In genomic region chr1:116126281-116126680, GRCh38 we compare ENCODE assay signal across 20 cellular contexts. TPM values are rescaled to one million over a fixed set of nuclear protein-coding genes. Genes with fewer than 3 reads are reported as not detected.
A peak's percentile ranks its signal among the peaks of the same experiment; 100 is the strongest.
DNase-seq lines count a peak whose midpoint lies in the region; ATAC-seq and TF ChIP-seq lines count a peak whose summit lies in the region.
"Had no signal": no experiment of that assay in that cellular context is flagged by ENCODE, and none has a peak within 500 bp of the region (broad histone marks: within the 10 kb centered on the region; RNA-seq: fewer than 3 reads in every experiment).

No MANE protein-coding gene starts in this region.

- no peaks in the 10 kb centered on the region for H3K27me3 ChIP-seq in esophagus squamous epithelium
- H3K27me3 ChIP-seq in CD4-positive, alpha-beta T cell (ENCODE audit: control insufficient read depth, insufficient read depth, low read length) = no peaks in the 10 kb centered on the region
- H3K27me3 ChIP-seq: BLaER1, MG63 had no signal

- no peak for DNase-seq in activated T-cell treated with anti-CD3 and anti-CD28 coated beads, Interleukin-2, amount 50 U/mL, for 24 hours
- DNase-seq in activated T-cell treated with anti-CD3 and anti-CD28 coated beads, Interleukin-2, amount 50 U/mL, for 1 hour = no peak
- DNase-seq in activated CD8-positive, alpha-beta T cell treated with anti-CD3 and anti-CD28 coated beads for 36 hours = peak; percentile 61
- no peak for DNase-seq in esophagus squamous epithelium (lab: John Stamatoyannopoulos, UW)
- DNase-seq in type B pancreatic cell (ENCODE audit: extremely low spot score, unreplicated experiment) = no peak
- DNase-seq in activated naive CD4-positive, alpha-beta T cell treated with Interleukin-2 at 50 U/mL for 16 hours = no peak
- no peak for DNase-seq in 8988T
- DNase-seq in CD4-positive, alpha-beta T cell = no peak
- DNase-seq: DMS79 treated with DMSO at 0.1 percent for 48 hours; Karpas-422; MG63; NCI-H1105; NCI-H1694; NCI-H2107; NK-92 treated with Interleukin-12 subunit alpha and Interleukin-12 subunit beta, amount 100 ng/mL, for 24 hours had no signal

- H3K27me3 Mint-ChIP-seq in activated T-cell treated with anti-CD3 and anti-CD28 coated beads, Interleukin-2, amount 50 U/mL, for 24 hours = peaks cover 35% of the 10 kb centered on the region
- H3K27me3 Mint-ChIP-seq in activated CD8-positive, alpha-beta T cell treated with anti-CD3 and anti-CD28 coated beads for 36 hours = peaks cover 21% of the 10 kb centered on the region
- peaks cover 3% of the 10 kb centered on the region for H3K27me3 Mint-ChIP-seq in type B pancreatic cell
- peaks cover 9% of the 10 kb centered on the region for H3K27me3 Mint-ChIP-seq in CD4-positive, alpha-beta T cell

- no peak overlapping the region for H3K4me3 ChIP-seq in esophagus squamous epithelium
- H3K4me3 ChIP-seq: BLaER1, HAP-1, MG63 had no signal

- H3K4me1 Mint-ChIP-seq in activated T-cell treated with anti-CD3 and anti-CD28 coated beads, Interleukin-2, amount 50 U/mL, for 24 hours (ENCODE audit: low read depth) = peaks cover 45% of the 10 kb centered on the region
- peaks cover 43% of the 10 kb centered on the region for H3K4me1 Mint-ChIP-seq in activated CD8-positive, alpha-beta T cell treated with anti-CD3 and anti-CD28 coated beads for 36 hours (ENCODE audit: low read depth)
- H3K4me1 Mint-ChIP-seq in type B pancreatic cell (ENCODE audit: unreplicated experiment) = peaks cover 9% of the 10 kb centered on the region
- peaks cover 36% of the 10 kb centered on the region for H3K4me1 Mint-ChIP-seq in CD4-positive, alpha-beta T cell (ENCODE audit: low read depth)

- CTCF ChIA-PET in activated CD8-positive, alpha-beta T cell treated with anti-CD3 and anti-CD28 coated beads for 36 hours (lab: Charles Lee) = interaction anchor here (1.4 to 2.4 kb wide), 2 partner anchors 12 to 359 kb away, joined by 5 to 10 read pairs; no protein-coding TSS in a partner anchor
- CTCF ChIA-PET in CD4-positive, alpha-beta T cell (lab: Charles Lee) = interaction anchor here (2.9 kb wide), 1 partner anchor 13 kb away, joined by 10 read pairs; no protein-coding TSS in a partner anchor

- intact Hi-C loops in activated CD8-positive, alpha-beta T cell treated with anti-CD3 and anti-CD28 coated beads for 36 hours (cut with micrococcal nuclease) = no loop called here
- intact Hi-C loops in esophagus squamous epithelium (cut with DNase I) = no loop called here
- intact Hi-C loops in CD4-positive, alpha-beta T cell (cut with DNase I, micrococcal nuclease) = no loop called here

- no peak for ATAC-seq in activated CD8-positive, alpha-beta T cell treated with anti-CD3 and anti-CD28 coated beads for 36 hours
- ATAC-seq in CD4-positive, alpha-beta T cell (ENCODE audit: poor library complexity) = no peak

- H3K9me3 Mint-ChIP-seq in activated T-cell treated with anti-CD3 and anti-CD28 coated beads, Interleukin-2, amount 50 U/mL, for 24 hours = no peaks in the 10 kb centered on the region
- no peaks in the 10 kb centered on the region for H3K9me3 Mint-ChIP-seq in activated CD8-positive, alpha-beta T cell treated with anti-CD3 and anti-CD28 coated beads for 36 hours
- peaks cover 4% of the 10 kb centered on the region for H3K9me3 Mint-ChIP-seq in type B pancreatic cell
- no peaks in the 10 kb centered on the region for H3K9me3 Mint-ChIP-seq in CD4-positive, alpha-beta T cell

- peaks cover 1 to 65% (median 3%) of the 10 kb centered on the region in 3 donors for H3K4me1 ChIP-seq in esophagus squamous epithelium
- H3K4me1 ChIP-seq: BLaER1 had no signal

- no peaks in the 10 kb centered on the region for H3K36me3 Mint-ChIP-seq in activated T-cell treated with anti-CD3 and anti-CD28 coated beads, Interleukin-2, amount 50 U/mL, for 24 hours (ENCODE audit: low read depth)
- H3K36me3 Mint-ChIP-seq in activated CD8-positive, alpha-beta T cell treated with anti-CD3 and anti-CD28 coated beads for 36 hours (ENCODE audit: low read depth) = no peaks in the 10 kb centered on the region
- H3K36me3 Mint-ChIP-seq in type B pancreatic cell = no peaks in the 10 kb centered on the region
- no peaks in the 10 kb centered on the region for H3K36me3 Mint-ChIP-seq in CD4-positive, alpha-beta T cell (ENCODE audit: low read depth)

- H3K27ac Mint-ChIP-seq in activated T-cell treated with anti-CD3 and anti-CD28 coated beads, Interleukin-2, amount 50 U/mL, for 24 hours = peak overlapping the region; percentile 12
- peak overlapping the region; percentile 67 for H3K27ac Mint-ChIP-seq in activated CD8-positive, alpha-beta T cell treated with anti-CD3 and anti-CD28 coated beads for 36 hours
- peak overlapping the region; percentile 22 for H3K27ac Mint-ChIP-seq in type B pancreatic cell
- H3K27ac Mint-ChIP-seq in CD4-positive, alpha-beta T cell = no peak overlapping the region

- H3K9me3 ChIP-seq in esophagus squamous epithelium = no peaks in the 10 kb centered on the region
- no peaks in the 10 kb centered on the region for H3K9me3 ChIP-seq in CD4-positive, alpha-beta T cell (ENCODE audit: control insufficient read depth, low read length)
- H3K9me3 ChIP-seq: BLaER1, HAP-1, MG63 had no signal

- POLR2A ChIA-PET in activated CD8-positive, alpha-beta T cell treated with anti-CD3 and anti-CD28 coated beads for 36 hours (lab: Charles Lee) = no interaction called here
- POLR2A ChIA-PET in CD4-positive, alpha-beta T cell (lab: Charles Lee) = no interaction called here

- TF ChIP-seq CTCF in activated CD8-positive, alpha-beta T cell treated with anti-CD3 and anti-CD28 coated beads for 36 hours (IDR thresholded peaks at IDR 0.05) = no peak
- no peak for TF ChIP-seq CTCF in esophagus squamous epithelium (IDR thresholded peaks at IDR 0.05)
- no peak for TF ChIP-seq CTCF in type B pancreatic cell (conservative IDR thresholded peaks at IDR 0.05)
- no peak for TF ChIP-seq CTCF in CD4-positive, alpha-beta T cell (IDR thresholded peaks at IDR 0.05)

- peaks cover 0 to 38% (median 0%) of the 10 kb centered on the region in 3 donors for H3K36me3 ChIP-seq in esophagus squamous epithelium
- H3K36me3 ChIP-seq: BLaER1, HAP-1, MG63 had no signal

- WGBS in esophagus squamous epithelium, 2 donors = 47 to 53% methylated on average over 4 of the region's 4 CpGs

- no peak overlapping the region for H3K4me3 Mint-ChIP-seq in activated T-cell treated with anti-CD3 and anti-CD28 coated beads, Interleukin-2, amount 50 U/mL, for 24 hours
- H3K4me3 Mint-ChIP-seq in activated CD8-positive, alpha-beta T cell treated with anti-CD3 and anti-CD28 coated beads for 36 hours = no peak overlapping the region
- no peak overlapping the region for H3K4me3 Mint-ChIP-seq in type B pancreatic cell
- no peak overlapping the region for H3K4me3 Mint-ChIP-seq in CD4-positive, alpha-beta T cell

- H3K27ac ChIP-seq in esophagus squamous epithelium = peak overlapping the region in 3 of 4 donors; percentile 35 to 57 (median 57)
- H3K27ac ChIP-seq in CD4-positive, alpha-beta T cell (ENCODE audit: low read depth, low read length) = no peak overlapping the region
- H3K27ac ChIP-seq: BLaER1, RWPE1 had no signal

- no peak for TF ChIP-seq POLR2A in esophagus squamous epithelium (IDR thresholded peaks at IDR 0.05)

RNA-seq across cellular contexts. Expression of gene MAB21L3, which starts 15.1 kb away (rescaled TPM):
- not detected for total RNA-seq in activated CD8-positive, alpha-beta T cell treated with anti-CD3 and anti-CD28 coated beads for 36 hours
- total RNA-seq in esophagus squamous epithelium (10 to 100 TPM; 12.0 to 22.7 (median 19.6) TPM), type B pancreatic cell (ENCODE audit: low replicate concordance) (0.40 TPM in 1 of 2 replicates, not detected in the other)
- not detected for total RNA-seq in CD4-positive, alpha-beta T cell
- total RNA-seq: HT-29, OCI-LY7 had no signal
